Comparison of ENCODE assay signal across 8 cellular contexts in the genomic region with DNA sequence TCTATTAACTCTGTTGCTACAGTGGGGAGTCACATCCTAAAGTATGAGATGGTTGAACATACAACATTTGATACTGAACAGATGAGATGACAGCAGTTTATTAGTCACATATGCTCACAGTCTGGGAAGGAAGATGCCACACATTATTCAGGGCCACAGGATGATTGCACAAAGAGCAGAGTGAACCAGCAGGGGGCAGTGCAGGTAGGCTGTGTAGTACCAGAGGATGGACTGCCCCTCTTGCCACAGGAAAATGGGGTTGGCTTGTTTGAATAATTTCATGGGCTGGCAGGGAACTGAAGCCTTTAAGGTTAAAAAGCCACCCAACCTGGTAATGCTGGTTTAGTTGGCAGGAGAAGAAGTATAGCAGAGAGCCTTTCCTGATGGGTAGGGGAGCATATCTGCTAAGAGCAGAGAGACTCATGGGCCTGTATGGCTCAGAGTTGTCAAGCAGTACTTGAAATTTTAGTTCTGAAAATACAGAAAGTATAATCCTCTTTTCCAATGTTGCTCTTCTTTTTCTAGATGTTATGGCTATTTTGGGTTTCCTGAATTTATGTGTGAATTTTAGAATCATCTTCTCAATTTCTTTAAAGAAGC.
DNase-seq lines count a peak whose midpoint lies in the region; ATAC-seq and TF ChIP-seq lines count a peak whose summit lies in the region.

No MANE protein-coding gene starts in this region.

- peak; percentile 35 to 86 (median 68) for ATAC-seq in right lobe of liver

- H3K4me3 ChIP-seq in right lobe of liver = no peak overlapping the region
- H3K4me3 ChIP-seq in breast epithelium = no peak overlapping the region

- TF ChIP-seq POLR2A in right lobe of liver (IDR thresholded peaks at IDR 0.05) = no peak
- TF ChIP-seq POLR2A in breast epithelium (IDR thresholded peaks at IDR 0.05) = no peak

- peak; percentile 36 to 57 for DNase-seq in activated CD4-positive, alpha-beta T cell treated with anti-CD3 and anti-CD28 coated beads for 24 hours (ENCODE audit: low read depth in 2 of 2)
- DNase-seq in activated CD4-positive, alpha-beta T cell treated with anti-CD3 and anti-CD28 coated beads for 1 hour = no peak
- peak; percentile 10 for DNase-seq in NCI-H1694 (lab: John Stamatoyannopoulos, UW)
- peak; percentile 76 to 77 for DNase-seq in activated T-cell treated with anti-CD3 and anti-CD28 coated beads, Interleukin-2, amount 50 U/mL, for 48 hours
- DNase-seq in right lobe of liver = peak in 1 of 3 donors; percentile 51
- no peak for DNase-seq in inferior parietal cortex (ENCODE audit: extremely low spot score)
- no peak for DNase-seq in retina
- DNase-seq in breast epithelium (ENCODE audit: low spot score in 2 of 2) = no peak

- no peak overlapping the region for H3K27ac ChIP-seq in right lobe of liver
- H3K27ac ChIP-seq in breast epithelium = no peak overlapping the region

- H3K36me3 ChIP-seq in right lobe of liver = no peaks in the 10 kb centered on the region
- no peaks in the 10 kb centered on the region for H3K36me3 ChIP-seq in breast epithelium

- no peaks in the 10 kb centered on the region for H3K9me3 ChIP-seq in right lobe of liver
- H3K9me3 ChIP-seq in breast epithelium = no peaks in the 10 kb centered on the region

- intact Hi-C loops in right lobe of liver (cut with DNase I) = no loop called here
- intact Hi-C loops in breast epithelium (cut with DNase I; ENCODE audit: low total_unique reads) = no loop called here

- no peaks in the 10 kb centered on the region for H3K27me3 ChIP-seq in right lobe of liver
- H3K27me3 ChIP-seq in breast epithelium = no peaks in the 10 kb centered on the region

- H3K4me1 ChIP-seq in right lobe of liver (no peaks in the 10 kb centered on the region), breast epithelium (no peaks in the 10 kb centered on the region)

- TF ChIP-seq CTCF in right lobe of liver (IDR thresholded peaks at IDR 0.05) (peak; percentile 41 to 61 (median 58)), breast epithelium (IDR thresholded peaks at IDR 0.05) (no peak)

Comparison
In these comparisons a context has a peak if more than half of its experiments do, and no peak if none do; other contexts are left out.
1. DNase-seq: peak in activated CD4-positive, alpha-beta T cell treated with anti-CD3 and anti-CD28 coated beads for 24 hours (2 of 2), NCI-H1694 (single experiment) and activated T-cell treated with anti-CD3 and anti-CD28 coated beads, Interleukin-2, amount 50 U/mL, for 48 hours (2 of 2); none in activated CD4-positive, alpha-beta T cell treated with anti-CD3 and anti-CD28 coated beads for 1 hour (single experiment), inferior parietal cortex (single experiment), retina (single experiment) and breast epithelium (0 of 2).
2. CTCF ChIP-seq: peak in right lobe of liver (4 of 4); none in breast epithelium (0 of 3).